In genomic region chr1:181119076-181119989, GRCh38 we compare ENCODE assay signal across 1 cellular context.
TF ChIP-seq lines count a peak whose summit lies in the region.

No MANE protein-coding gene starts in this region.

TF ChIP-seq in HCT116, 20 proteins besides CTCF, POLR2A, EP300 and RAD21 (continued from another document):
- TF ChIP-seq EZH2phosphoT487 (IDR thresholded peaks at IDR 0.05; ENCODE audit: borderline replicate concordance): no peak
- no peak; the same call in 1 of the 2 replicates for TF ChIP-seq CEBPB (IDR thresholded peaks at IDR 0.05; ENCODE audit: low read depth)
- TF ChIP-seq JUND (IDR thresholded peaks at IDR 0.05): no peak; the same call in none of the 2 replicates
- TF ChIP-seq EGR1 (IDR thresholded peaks at IDR 0.05; ENCODE audit: low read depth): no peak
